Comparison of ENCODE assay signal across 8 cellular contexts in the genomic region with DNA sequence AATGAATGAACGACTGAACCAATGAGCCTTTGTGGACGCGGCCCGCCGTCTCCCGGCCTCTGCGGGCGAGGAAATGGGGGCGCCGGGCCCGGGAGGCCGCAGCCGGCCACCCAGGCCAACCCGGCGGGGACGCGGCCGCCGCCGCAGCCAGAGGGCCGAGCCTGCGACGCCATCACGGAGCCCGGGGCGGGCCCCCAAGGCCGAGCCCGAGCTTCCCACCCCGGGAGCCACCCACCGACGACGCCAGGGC. TPM values are rescaled to one million over a fixed set of nuclear protein-coding genes. Genes with fewer than 3 reads are reported as not detected.
A peak's percentile ranks its signal among the peaks of the same experiment; 100 is the strongest.
DNase-seq lines count a peak whose midpoint lies in the region; ATAC-seq and TF ChIP-seq lines count a peak whose summit lies in the region.

No MANE protein-coding gene starts in this region.

- H3K9me3 ChIP-seq in Peyer's patch = no peaks in the 10 kb centered on the region

- no peak for TF ChIP-seq POLR2A in Peyer's patch (IDR thresholded peaks at IDR 0.05)

- peaks cover 0 to 22% (median 18%) of the 10 kb centered on the region in 4 donors for H3K4me1 ChIP-seq in Peyer's patch

- peak in 1 of 6 experiments; percentile 5 for TF ChIP-seq CTCF in Peyer's patch (IDR thresholded peaks at IDR 0.05)
- TF ChIP-seq CTCF in fibroblast of pulmonary artery (IDR thresholded peaks at IDR 0.05; ENCODE audit: low read length, missing control alignments) = no peak

- peak; percentile 20 for ATAC-seq in GM19395 (IDR thresholded peaks at IDR 0.05; ENCODE audit: unreplicated experiment)

- no peaks in the 10 kb centered on the region for H3K27me3 ChIP-seq in Peyer's patch

- H3K36me3 ChIP-seq in Peyer's patch = peaks cover 0 to 26% (median 0%) of the 10 kb centered on the region in 3 donors

- intact Hi-C loops in posterior cingulate gyrus (cut with DNase I) = loop anchor here (10.0 kb wide), 1 partner anchor 292 kb away; a partner anchor contains a TSS

- H3K4me3 ChIP-seq in Peyer's patch (peak overlapping the region; percentile 78 to 98 (median 88)), fibroblast of pulmonary artery (replicated peaks; ENCODE audit: low read depth, low read length) (peak overlapping the region; percentile 91), skin epidermis (peak overlapping the region; percentile 56 to 97 (median 77))

- peak overlapping the region; percentile 88 to 99 (median 93) for H3K27ac ChIP-seq in Peyer's patch
- peak overlapping the region; percentile 67 to 100 (median 97) for H3K27ac ChIP-seq in skin epidermis

- DNase-seq in Peyer's patch = peak in 1 of 3 donors; percentile 17
- DNase-seq in fibroblast of pulmonary artery (ENCODE audit: low read depth) = no peak
- DNase-seq in DMS 273 treated with DMSO at 0.1 percent for 48 hours (lab: John Stamatoyannopoulos, UW) = no peak
- DNase-seq in NCI-H524 (lab: John Stamatoyannopoulos, UW) = no peak
- DNase-seq in posterior cingulate gyrus = no peak
- DNase-seq in NCI-H146 (lab: John Stamatoyannopoulos, UW) = no peak

RNA-seq across cellular contexts. Expression of a gene that starts 0.2 kb away (rescaled TPM):
- 100 to 1,000 TPM in 1 of 4 donors, 10 to 100 TPM in 3; 32.9 to 157 (median 75.8) TPM for total RNA-seq in Peyer's patch

RNA-seq across cellular contexts. Expression of a gene that starts 0.3 kb away (rescaled TPM):
- 10 to 100 TPM; 18.2 to 26.3 (median 24.5) TPM for total RNA-seq in Peyer's patch

RNA-seq across cellular contexts. Expression of a gene that starts 30.7 kb away (rescaled TPM):
- 10 to 100 TPM; 11.2 to 24.8 (median 13.2) TPM for total RNA-seq in Peyer's patch
